In the genomic region with DNA sequence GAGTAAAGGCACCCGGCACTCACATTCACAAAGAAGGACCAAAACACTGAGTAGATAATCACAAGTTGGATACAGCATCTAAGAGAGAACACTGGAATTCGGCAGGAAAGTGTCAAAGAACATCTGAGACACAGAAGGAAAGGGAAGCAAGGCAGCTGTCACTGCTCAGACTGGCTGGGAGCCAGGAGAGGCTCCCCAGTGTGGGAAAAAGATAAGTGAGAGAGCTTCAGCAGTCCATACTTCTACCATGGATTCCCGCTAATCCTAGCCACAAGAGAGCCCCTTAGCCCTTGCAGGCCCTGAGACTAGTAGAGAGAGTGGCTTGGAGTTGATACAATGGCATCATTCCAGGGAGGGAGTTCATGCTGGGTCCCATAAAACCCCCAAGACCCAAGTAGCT, we compare ENCODE assay signal across 22 cellular contexts. TPM values are rescaled to one million over a fixed set of nuclear protein-coding genes. Genes with fewer than 3 reads are reported as not detected.
DNase-seq lines count a peak whose midpoint lies in the region; ATAC-seq and TF ChIP-seq lines count a peak whose summit lies in the region.
"Had no signal": no experiment of that assay in that cellular context is flagged by ENCODE, and none has a peak within 500 bp of the region (broad histone marks: within the 10 kb centered on the region; RNA-seq: fewer than 3 reads in every experiment).

No MANE protein-coding gene starts in this region.

- TF ChIP-seq CTCF in glutamatergic neuron (IDR thresholded peaks at IDR 0.05; ENCODE audit: partially characterized antibody, unreplicated experiment) (no peak), mesothelial cell of epicardium (IDR thresholded peaks at IDR 0.05; ENCODE audit: unreplicated experiment) (no peak)

- ATAC-seq in HG03095 (IDR thresholded peaks at IDR 0.05; ENCODE audit: unreplicated experiment) (no peak), GM18498 (IDR thresholded peaks at IDR 0.05; ENCODE audit: unreplicated experiment) (no peak)
- ATAC-seq: activated CD4-positive, CD25-positive, alpha-beta regulatory T cell treated with anti-CD3 and anti-CD28 coated beads, Interleukin-2, amount 50 U/mL, for 24 hours; GM12878; psoas muscle had no signal

- H3K27ac Mint-ChIP-seq in glutamatergic neuron (ENCODE audit: unreplicated experiment) (peak overlapping the region; percentile 3), mesothelial cell of epicardium (peak overlapping the region; percentile 50)
- H3K27ac Mint-ChIP-seq: activated naive CD8-positive, alpha-beta T cell treated with anti-CD3 and anti-CD28 coated beads for 36 hours; activated T-helper 1 cell treated with anti-CD3 and anti-CD28 coated beads, Interleukin-12 subunit alpha, Interleukin-12 subunit beta, Interleukin-2, Interleukin-4 antibody, amounts not matched to agents 30 ng/mL and 10 ng/mL and 1 ng/mL, durations not matched to agents 14 hours and 24 hours and 36 hours; HFFc6; T-helper 1 cell treated with Interleukin-12 subunit alpha and Interleukin-12 subunit beta and Interleukin-4 antibody, amounts not matched to agents 30 μg/mL and 1 μg/mL, for 36 hours had no signal

- H3K27me3 Mint-ChIP-seq in glutamatergic neuron (ENCODE audit: unreplicated experiment) (peaks cover 4% of the 10 kb centered on the region), mesothelial cell of epicardium (ENCODE audit: low read depth) (no peaks in the 10 kb centered on the region)

- H3K9me3 Mint-ChIP-seq in glutamatergic neuron (ENCODE audit: unreplicated experiment) = peaks cover 4% of the 10 kb centered on the region
- H3K9me3 Mint-ChIP-seq in mesothelial cell of epicardium = peaks cover 23% of the 10 kb centered on the region
- H3K9me3 Mint-ChIP-seq: activated naive CD8-positive, alpha-beta T cell treated with anti-CD3 and anti-CD28 coated beads for 36 hours; activated T-helper 1 cell treated with anti-CD3 and anti-CD28 coated beads, Interleukin-12 subunit alpha, Interleukin-12 subunit beta, Interleukin-2, Interleukin-4 antibody, amounts not matched to agents 30 ng/mL and 10 ng/mL and 1 ng/mL, durations not matched to agents 14 hours and 24 hours and 36 hours; HFFc6; T-helper 1 cell treated with Interleukin-12 subunit alpha and Interleukin-12 subunit beta and Interleukin-4 antibody, amounts not matched to agents 30 μg/mL and 1 μg/mL, for 36 hours had no signal

- H3K9me3 ChIP-seq in SJCRH30 (replicated peaks) = no peaks in the 10 kb centered on the region
- H3K9me3 ChIP-seq: psoas muscle had no signal

- no peaks in the 10 kb centered on the region for H3K36me3 ChIP-seq in SJCRH30

- no peaks in the 10 kb centered on the region for H3K27me3 ChIP-seq in SJCRH30
- H3K27me3 ChIP-seq: dorsolateral prefrontal cortex had no signal

- no peaks in the 10 kb centered on the region for H3K36me3 Mint-ChIP-seq in glutamatergic neuron (ENCODE audit: unreplicated experiment)
- H3K36me3 Mint-ChIP-seq in mesothelial cell of epicardium = peaks cover 11% of the 10 kb centered on the region
- H3K36me3 Mint-ChIP-seq: activated naive CD8-positive, alpha-beta T cell treated with anti-CD3 and anti-CD28 coated beads for 36 hours had no signal

- H3K4me1 Mint-ChIP-seq in glutamatergic neuron (ENCODE audit: low read depth, unreplicated experiment) (peaks cover 4% of the 10 kb centered on the region), mesothelial cell of epicardium (peaks cover 21% of the 10 kb centered on the region)
- H3K4me1 Mint-ChIP-seq: activated naive CD8-positive, alpha-beta T cell treated with anti-CD3 and anti-CD28 coated beads for 36 hours had no signal

- DNase-seq in M059J (ENCODE audit: low read depth) (peak; percentile 36), SJCRH30 (peak; percentile 81 to 93), glutamatergic neuron (no peak), mesothelial cell of epicardium (ENCODE audit: low spot score in 2 of 2, unreplicated experiment in 2 of 2) (no peak), glomerular visceral epithelial cell (ENCODE audit: extremely low spot score) (no peak), NCI-H1694 treated with DMSO at 0.1 percent for 48 hours (lab: John Stamatoyannopoulos, UW) (no peak)
- DNase-seq: activated naive CD8-positive, alpha-beta T cell treated with anti-CD3 and anti-CD28 coated beads for 36 hours; dorsolateral prefrontal cortex; GF-D8; head of caudate nucleus; HFFc6; NCI-H1694; psoas muscle; SIG-M5 had no signal

- H3K4me3 Mint-ChIP-seq in glutamatergic neuron (ENCODE audit: unreplicated experiment) = no peak overlapping the region
- no peak overlapping the region for H3K4me3 Mint-ChIP-seq in mesothelial cell of epicardium
- H3K4me3 Mint-ChIP-seq: activated naive CD8-positive, alpha-beta T cell treated with anti-CD3 and anti-CD28 coated beads for 36 hours; activated T-helper 1 cell treated with anti-CD3 and anti-CD28 coated beads, Interleukin-12 subunit alpha, Interleukin-12 subunit beta, Interleukin-2, Interleukin-4 antibody, amounts not matched to agents 30 ng/mL and 10 ng/mL and 1 ng/mL, durations not matched to agents 14 hours and 24 hours and 36 hours; HFFc6; T-helper 1 cell treated with Interleukin-12 subunit alpha and Interleukin-12 subunit beta and Interleukin-4 antibody, amounts not matched to agents 30 μg/mL and 1 μg/mL, for 36 hours had no signal

- peaks cover 9% of the 10 kb centered on the region for H3K4me1 ChIP-seq in SJCRH30
- H3K4me1 ChIP-seq: psoas muscle had no signal

- no peak overlapping the region for H3K4me3 ChIP-seq in SJCRH30
- H3K4me3 ChIP-seq: dorsolateral prefrontal cortex, GM12878, psoas muscle had no signal

- H3K27ac ChIP-seq in SJCRH30 = peak overlapping the region; percentile 49
- H3K27ac ChIP-seq: dorsolateral prefrontal cortex, psoas muscle had no signal

RNA-seq across cellular contexts. Expression of a gene that starts 36.7 kb away (rescaled TPM):
- 2.7 and 3.4 TPM in 2 replicates for total RNA-seq in M059J (2014; rRNA removed; shearing (Covaris generic))
- 0.08 TPM in 1 of 2 replicates, not detected in the other for total RNA-seq in SJCRH30 (2014; rRNA removed; shearing (Covaris generic))
- total RNA-seq in glutamatergic neuron (ENCODE audit: unreplicated experiment) (not detected), mesothelial cell of epicardium (22.6 to 28.4 TPM (median 24.2 TPM) in 3 replicates)
- total RNA-seq: activated CD8-positive, alpha-beta memory T cell treated with anti-CD3 and anti-CD28 coated beads for 36 hours; activated naive CD8-positive, alpha-beta T cell treated with anti-CD3 and anti-CD28 coated beads for 36 hours; activated T-helper 1 cell treated with anti-CD3 and anti-CD28 coated beads, Interleukin-12 subunit alpha, Interleukin-12 subunit beta, Interleukin-2, Interleukin-4 antibody, amounts not matched to agents 30 ng/mL and 10 ng/mL and 1 ng/mL, durations not matched to agents 14 hours and 24 hours and 36 hours; HFFc6; HT-29 had no signal

Comparison
In these comparisons a context has a peak if more than half of its experiments do, and no peak if none do; other contexts are left out.
1. DNase-seq: peak in M059J (single experiment) and SJCRH30 (2 of 2); none in glutamatergic neuron (single experiment), mesothelial cell of epicardium (0 of 2), glomerular visceral epithelial cell (single experiment) and NCI-H1694 treated with DMSO at 0.1 percent for 48 hours (single experiment).